19 cellular contexts compared by ENCODE assay signal in the genomic region with DNA sequence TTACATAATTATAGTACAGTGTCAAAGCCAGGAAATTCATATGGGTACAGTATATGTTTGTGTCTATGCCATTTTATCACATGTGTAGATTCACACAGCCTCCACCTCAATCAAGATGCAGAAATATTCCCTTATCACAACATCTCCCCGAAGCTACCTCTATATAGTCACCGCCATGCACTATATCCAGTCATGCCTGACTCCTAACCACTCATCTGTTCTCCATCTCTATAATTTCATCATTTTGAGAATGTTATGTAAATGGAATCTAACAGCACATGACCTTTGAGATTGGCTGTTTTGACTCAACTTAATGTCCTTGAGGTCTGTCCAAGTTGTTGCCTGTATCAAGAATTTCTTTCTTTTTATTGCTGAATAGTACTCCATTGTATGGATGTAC.
"Had no signal": no experiment of that assay in that cellular context is flagged by ENCODE, and none has a peak within 500 bp of the region (broad histone marks: within the 10 kb centered on the region; RNA-seq: fewer than 3 reads in every experiment).

No MANE protein-coding gene starts in this region.

- H2AFZ ChIP-seq: neural progenitor cell had no signal

- H3K9me3 ChIP-seq: gastroesophageal sphincter, heart left ventricle, prostate gland, right atrium auricular region, thyroid gland had no signal

- H3K4me1 ChIP-seq: gastroesophageal sphincter, heart left ventricle, prostate gland, right atrium auricular region, thyroid gland had no signal

- H3K36me3 ChIP-seq: cardiac muscle cell, gastroesophageal sphincter, heart left ventricle, neural progenitor cell, prostate gland, right atrium auricular region, thyroid gland had no signal

- H3K4me2 ChIP-seq: neural progenitor cell had no signal

- H3K27ac Mint-ChIP-seq: activated naive CD4-positive, alpha-beta T cell treated with anti-CD3 and anti-CD28 coated beads, Interleukin-2, amount 50 U/mL, for 72 hours; activated T-helper 1 cell treated with anti-CD3 and anti-CD28 coated beads, Interleukin-12 subunit alpha, Interleukin-12 subunit beta, Interleukin-2, Interleukin-4 antibody, amounts not matched to agents 30 ng/mL and 10 ng/mL and 1 ng/mL, durations not matched to agents 14 hours and 24 hours and 36 hours; dendritic cell treated with granulocyte-macrophage colony-stimulating factor and Interleukin-4, amounts not matched to agents 40 ng/mL and 50 ng/mL, for 4 days; memory B cell; neural progenitor cell; T-helper 1 cell treated with Interleukin-12 subunit alpha and Interleukin-12 subunit beta and Interleukin-4 antibody, amounts not matched to agents 30 μg/mL and 1 μg/mL, for 36 hours had no signal

- H3K9ac ChIP-seq: neural progenitor cell had no signal

- H3K4me1 Mint-ChIP-seq: memory B cell had no signal

- ATAC-seq: activated naive CD4-positive, alpha-beta T cell treated with anti-CD3 and anti-CD28 coated beads, Interleukin-2, amount 50 U/mL, for 72 hours; esophagus mucosa; gastroesophageal sphincter; heart left ventricle had no signal

- H3K4me3 ChIP-seq: cardiac muscle cell, gastroesophageal sphincter, heart left ventricle, neural progenitor cell, prostate gland, right atrium auricular region, skin epidermis, thyroid gland had no signal

- H3K9me3 Mint-ChIP-seq: activated naive CD4-positive, alpha-beta T cell treated with anti-CD3 and anti-CD28 coated beads, Interleukin-2, amount 50 U/mL, for 72 hours; activated T-helper 1 cell treated with anti-CD3 and anti-CD28 coated beads, Interleukin-12 subunit alpha, Interleukin-12 subunit beta, Interleukin-2, Interleukin-4 antibody, amounts not matched to agents 30 ng/mL and 10 ng/mL and 1 ng/mL, durations not matched to agents 14 hours and 24 hours and 36 hours; dendritic cell treated with granulocyte-macrophage colony-stimulating factor and Interleukin-4, amounts not matched to agents 40 ng/mL and 50 ng/mL, for 4 days; memory B cell; neural progenitor cell; T-helper 1 cell treated with Interleukin-12 subunit alpha and Interleukin-12 subunit beta and Interleukin-4 antibody, amounts not matched to agents 30 μg/mL and 1 μg/mL, for 36 hours had no signal

- H3K27ac ChIP-seq: cardiac muscle cell, gastroesophageal sphincter, heart left ventricle, neural progenitor cell, prostate gland, right atrium auricular region, skin epidermis, thyroid gland had no signal

- H3K36me3 Mint-ChIP-seq: activated naive CD4-positive, alpha-beta T cell treated with anti-CD3 and anti-CD28 coated beads, Interleukin-2, amount 50 U/mL, for 72 hours; memory B cell; neural progenitor cell had no signal

- H3K27me3 ChIP-seq: cardiac muscle cell, heart left ventricle, neural progenitor cell, right atrium auricular region, thyroid gland had no signal

- H3K4me3 Mint-ChIP-seq: activated T-helper 1 cell treated with anti-CD3 and anti-CD28 coated beads, Interleukin-12 subunit alpha, Interleukin-12 subunit beta, Interleukin-2, Interleukin-4 antibody, amounts not matched to agents 30 ng/mL and 10 ng/mL and 1 ng/mL, durations not matched to agents 14 hours and 24 hours and 36 hours; dendritic cell treated with granulocyte-macrophage colony-stimulating factor and Interleukin-4, amounts not matched to agents 40 ng/mL and 50 ng/mL, for 4 days; memory B cell; neural progenitor cell; T-helper 1 cell treated with Interleukin-12 subunit alpha and Interleukin-12 subunit beta and Interleukin-4 antibody, amounts not matched to agents 30 μg/mL and 1 μg/mL, for 36 hours had no signal

- DNase-seq: activated CD4-positive, alpha-beta T cell treated with anti-CD3 and anti-CD28 coated beads, Interleukin-2, amount 50 U/mL, for 4 hours; activated CD4-positive, CD25-positive, alpha-beta regulatory T cell treated with anti-CD3 and anti-CD28 coated beads, Interleukin-2, amount 50 U/mL, for 72 hours; activated gamma-delta T cell treated with Interleukin-2 at 50 U/mL for 16 hours; amygdala; effector CD8-positive, alpha-beta T cell; heart left ventricle; thyroid gland had no signal
